In genomic region chrX:1487401-1487800, GRCh38 we compare ENCODE assay signal across 17 cellular contexts. TPM values are rescaled to one million over a fixed set of nuclear protein-coding genes. Genes with fewer than 3 reads are reported as not detected.
DNase-seq lines count a peak whose midpoint lies in the region; ATAC-seq and TF ChIP-seq lines count a peak whose summit lies in the region.
"Had no signal": no experiment of that assay in that cellular context is flagged by ENCODE, and none has a peak within 500 bp of the region (broad histone marks: within the 10 kb centered on the region; RNA-seq: fewer than 3 reads in every experiment).

No MANE protein-coding gene starts in this region.

- H3K4me3 Mint-ChIP-seq in CD4-positive, alpha-beta memory T cell = no peak overlapping the region
- no peak overlapping the region for H3K4me3 Mint-ChIP-seq in activated T-helper 17 cell treated with anti-CD3 and anti-CD28 coated beads, Interleukin-2, amount 50 U/mL, for 72 hours
- H3K4me3 Mint-ChIP-seq in neural progenitor cell = no peak overlapping the region

- H3K27ac Mint-ChIP-seq in CD4-positive, alpha-beta memory T cell = peak overlapping the region in 6 of 7 donors; percentile 59 to 84 (median 74)
- peak overlapping the region; percentile 29 for H3K27ac Mint-ChIP-seq in activated T-helper 17 cell treated with anti-CD3 and anti-CD28 coated beads, Interleukin-2, amount 50 U/mL, for 72 hours
- peak overlapping the region; percentile 46 for H3K27ac Mint-ChIP-seq in neural progenitor cell

- no peaks in the 10 kb centered on the region for H3K79me2 ChIP-seq in neural progenitor cell (ENCODE audit: low read depth)

- peaks cover 54 to 56% of the 10 kb centered on the region in 2 donors for H3K36me3 Mint-ChIP-seq in CD4-positive, alpha-beta memory T cell
- peaks cover 75% of the 10 kb centered on the region for H3K36me3 Mint-ChIP-seq in activated T-helper 17 cell treated with anti-CD3 and anti-CD28 coated beads, Interleukin-2, amount 50 U/mL, for 72 hours (ENCODE audit: low read depth)
- H3K36me3 Mint-ChIP-seq in neural progenitor cell = peaks cover 5% of the 10 kb centered on the region

- intact Hi-C loops in CD4-positive, alpha-beta memory T cell (cut with micrococcal nuclease) = no loop called here
- intact Hi-C loops in A673 (cut with micrococcal nuclease; ENCODE audit: unreplicated experiment) = no loop called here

- H3K4me2 ChIP-seq in neural progenitor cell = no peak overlapping the region

- no peak overlapping the region for H3K27ac ChIP-seq in CD4-positive, alpha-beta memory T cell (ENCODE audit: low read depth, low read length)
- H3K27ac ChIP-seq in neural progenitor cell = no peak overlapping the region
- H3K27ac ChIP-seq in A673 (ENCODE audit: low read depth, low read length, poor library complexity, severe bottlenecking) = no peak overlapping the region
- H3K27ac ChIP-seq: tibial artery had no signal

- H3F3A ChIP-seq in neural progenitor cell (ENCODE audit: low read depth) = peaks cover 18% of the 10 kb centered on the region

- H4K20me1 ChIP-seq in neural progenitor cell (ENCODE audit: low read depth) = no peaks in the 10 kb centered on the region

- TF ChIP-seq CTCF in neural progenitor cell (IDR thresholded peaks at IDR 0.05) (no peak), A673 (conservative IDR thresholded peaks at IDR 0.05; ENCODE audit: low read depth, low read length) (no peak)

- H3K4me1 Mint-ChIP-seq in CD4-positive, alpha-beta memory T cell = peaks cover 12 to 35% (median 22%) of the 10 kb centered on the region in 4 donors
- peaks cover 12% of the 10 kb centered on the region for H3K4me1 Mint-ChIP-seq in activated T-helper 17 cell treated with anti-CD3 and anti-CD28 coated beads, Interleukin-2, amount 50 U/mL, for 72 hours
- H3K4me1 Mint-ChIP-seq in neural progenitor cell = no peaks in the 10 kb centered on the region

- no peaks in the 10 kb centered on the region for H3K9me3 ChIP-seq in CD4-positive, alpha-beta memory T cell (ENCODE audit: control insufficient read depth in 1 of 2, low read length in 2 of 2)
- H3K9me3 ChIP-seq in neural progenitor cell (ENCODE audit: low read depth) (no peaks in the 10 kb centered on the region), A673 (ENCODE audit: low read depth, low read length, poor library complexity, severe bottlenecking) (no peaks in the 10 kb centered on the region)

- H2AFZ ChIP-seq in neural progenitor cell (replicated peaks) = no peak overlapping the region

- H3K9me3 Mint-ChIP-seq in CD4-positive, alpha-beta memory T cell = peaks cover 0 to 10% (median 3%) of the 10 kb centered on the region in 8 donors
- peaks cover 5% of the 10 kb centered on the region for H3K9me3 Mint-ChIP-seq in activated T-helper 17 cell treated with anti-CD3 and anti-CD28 coated beads, Interleukin-2, amount 50 U/mL, for 72 hours
- peaks cover 25% of the 10 kb centered on the region for H3K9me3 Mint-ChIP-seq in neural progenitor cell

- no peaks in the 10 kb centered on the region for H3K27me3 ChIP-seq in CD4-positive, alpha-beta memory T cell (ENCODE audit: insufficient read depth, low read length)
- no peaks in the 10 kb centered on the region for H3K27me3 ChIP-seq in neural progenitor cell
- no peaks in the 10 kb centered on the region for H3K27me3 ChIP-seq in A673 (replicated peaks; ENCODE audit: insufficient read depth, low read depth, low read length, poor library complexity)

- ATAC-seq in activated CD4-positive, CD25-positive, alpha-beta regulatory T cell treated with anti-CD3 and anti-CD28 coated beads, Interleukin-2, amount 50 U/mL, for 24 hours = no peak
- ATAC-seq in activated T-helper 17 cell treated with anti-CD3 and anti-CD28 coated beads, Interleukin-2, amount 50 U/mL, for 72 hours (replicated peaks) = no peak

- H3K4me1 ChIP-seq in CD4-positive, alpha-beta memory T cell (ENCODE audit: insufficient read depth, low read length) = peaks cover 23% of the 10 kb centered on the region
- H3K4me1 ChIP-seq in neural progenitor cell (no peaks in the 10 kb centered on the region), A673 (ENCODE audit: insufficient read depth, low read length, poor library complexity, severe bottlenecking) (peaks cover under 1% of the 10 kb centered on the region)
- H3K4me1 ChIP-seq: tibial artery had no signal

- DNase-seq in activated CD4-positive, CD25-positive, alpha-beta regulatory T cell treated with anti-CD3 and anti-CD28 coated beads, Interleukin-2, amount 50 U/mL, for 72 hours = peak; percentile 9
- DNase-seq in CD4-positive, alpha-beta memory T cell = no peak
- DNase-seq in neural progenitor cell (ENCODE audit: low spot score) = no peak
- DNase-seq in A673 (ENCODE audit: low spot score) = no peak
- DNase-seq in NK-92 (lab: John Stamatoyannopoulos, UW; ENCODE audit: unreplicated experiment) = no peak
- DNase-seq in 8988T = no peak
- DNase-seq: activated CD4-positive, alpha-beta T cell treated with anti-CD3 and anti-CD28 coated beads, Interleukin-2, amount 50 U/mL, for 4 hours; central memory CD4-positive, alpha-beta T cell; GF-D8; NCI-H2029; NCI-H524 treated with DMSO at 0.1 percent for 48 hours; tibial artery had no signal

- peaks cover 48% of the 10 kb centered on the region for H3K36me3 ChIP-seq in CD4-positive, alpha-beta memory T cell (ENCODE audit: insufficient read depth, low read length)
- H3K36me3 ChIP-seq in neural progenitor cell (no peaks in the 10 kb centered on the region), A673 (ENCODE audit: insufficient read depth, low read length, poor library complexity, severe bottlenecking) (no peaks in the 10 kb centered on the region)
- H3K36me3 ChIP-seq: tibial artery had no signal

- H3K27me3 Mint-ChIP-seq in CD4-positive, alpha-beta memory T cell = no peaks in the 10 kb centered on the region
- H3K27me3 Mint-ChIP-seq in activated T-helper 17 cell treated with anti-CD3 and anti-CD28 coated beads, Interleukin-2, amount 50 U/mL, for 72 hours = no peaks in the 10 kb centered on the region
- peaks cover 19% of the 10 kb centered on the region for H3K27me3 Mint-ChIP-seq in neural progenitor cell (ENCODE audit: insufficient read depth, low read depth)

- CTCF ChIA-PET in CD4-positive, alpha-beta memory T cell (lab: Charles Lee; ENCODE audit: partially characterized antibody) = no interaction called here
- CTCF ChIA-PET in A673 (lab: Charles Lee) = no interaction called here

- POLR2A ChIA-PET in CD4-positive, alpha-beta memory T cell (lab: Charles Lee; ENCODE audit: partially characterized antibody) = no interaction called here
- POLR2A ChIA-PET in A673 (lab: Charles Lee; ENCODE audit: low non-redundant PET) = no interaction called here

- H3K9ac ChIP-seq in neural progenitor cell = no peak overlapping the region

- no peak overlapping the region for H3K4me3 ChIP-seq in CD4-positive, alpha-beta memory T cell (ENCODE audit: low read length in 2 of 2)
- no peak overlapping the region for H3K4me3 ChIP-seq in neural progenitor cell
- H3K4me3 ChIP-seq in A673 (ENCODE audit: low read depth, low read length, poor library complexity, severe bottlenecking) = no peak overlapping the region
- H3K4me3 ChIP-seq: tibial artery had no signal

- no TSS peak for BruUV-seq in A673 (replicated peaks; lab: Mats Ljungman, UMichigan)

RNA-seq across cellular contexts. Expression of gene ASMTL, which starts 34.7 kb away (rescaled TPM):
- 10 to 100 TPM; 35.9 to 37.9 TPM for total RNA-seq in CD4-positive, alpha-beta memory T cell
- polyA plus RNA-seq in CD4-positive, alpha-beta memory T cell = 10 to 100 TPM; 35.0 to 50.4 TPM
- total RNA-seq in activated T-helper 17 cell treated with anti-CD3 and anti-CD28 coated beads, Interleukin-2, amount 50 U/mL, for 72 hours = 10 to 100 TPM; 50.6 to 65.5 TPM
- total RNA-seq in neural progenitor cell (ENCODE audit: low replicate concordance) (46.1 and 73.2 TPM in 2 replicates), A673 (2021) (24.9 and 33.5 TPM in 2 replicates)

RNA-seq across cellular contexts. Expression of gene P2RY8, which starts 49.6 kb away (rescaled TPM):
- 100 to 1,000 TPM; 195 TPM for total RNA-seq in CD4-positive, alpha-beta memory T cell
- polyA plus RNA-seq in CD4-positive, alpha-beta memory T cell = 100 to 1,000 TPM; 194 to 261 TPM
- total RNA-seq in activated T-helper 17 cell treated with anti-CD3 and anti-CD28 coated beads, Interleukin-2, amount 50 U/mL, for 72 hours = 100 to 1,000 TPM in 1 of 2 donors, 10 to 100 TPM in 1; 89.0 to 105 TPM
- total RNA-seq in neural progenitor cell (ENCODE audit: low replicate concordance) (0.32 and 0.68 TPM in 2 replicates), A673 (2021) (not detected in 2 replicates)
- total RNA-seq: A172, endothelial cell of umbilical vein, progenitor cell of endocrine pancreas had no signal
- polyA plus RNA-seq: endothelial cell of umbilical vein had no signal

Comparison
In these comparisons a context has a peak if more than half of its experiments do, and no peak if none do; other contexts are left out.
1. RNA of gene P2RY8, which starts 49.6 kb away (total RNA-seq): 195 TPM in CD4-positive, alpha-beta memory T cell and 89.0 to 105 TPM in activated T-helper 17 cell treated with anti-CD3 and anti-CD28 coated beads, Interleukin-2, amount 50 U/mL, for 72 hours; 0.32 to 0.68 TPM in neural progenitor cell and not detected in A673; every median in the first group is over 10 times any median in the second.
2. Peak in every context shown above with its lines, with median percentiles within 50 percentile points of each other: H3K27ac Mint-ChIP-seq.